8 cellular contexts compared by ENCODE assay signal in the genomic region with DNA sequence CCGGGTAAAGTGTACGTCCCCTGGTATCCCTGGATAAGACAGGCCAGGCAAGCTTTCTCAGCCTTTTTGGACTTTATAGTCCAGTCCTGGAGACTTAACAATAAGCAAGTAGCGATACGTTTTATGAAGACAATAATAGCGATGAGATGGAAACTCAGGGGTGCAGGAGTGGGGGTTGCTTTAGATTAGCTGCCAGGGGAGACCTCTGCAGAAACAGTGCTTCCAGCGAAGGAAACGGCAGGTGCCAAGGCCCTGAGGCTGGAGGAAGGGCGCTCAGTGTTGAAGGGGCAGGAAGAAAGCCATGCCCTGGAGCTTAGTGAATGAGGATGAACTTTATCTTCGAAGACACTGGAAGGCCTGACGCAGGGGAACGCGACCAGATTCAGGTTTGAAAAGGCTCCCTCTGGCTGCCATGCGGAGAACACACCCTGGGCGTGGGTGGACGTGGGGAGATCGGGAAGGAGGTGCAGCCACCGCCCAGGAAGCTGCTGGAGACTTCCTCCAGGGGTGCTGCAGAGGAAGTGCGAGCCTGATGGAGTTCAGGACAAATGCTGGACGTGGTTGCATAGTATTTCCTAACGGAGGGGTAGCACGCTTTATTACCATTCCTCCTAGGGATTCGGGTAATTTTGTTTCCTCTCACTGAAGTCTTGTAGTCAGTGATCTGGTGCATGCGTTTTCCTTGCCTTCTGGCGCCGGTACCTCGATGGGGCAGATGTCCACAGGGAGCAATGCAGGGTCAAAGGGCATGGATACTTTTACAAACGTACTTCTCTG. TPM values are rescaled to one million over a fixed set of nuclear protein-coding genes. Genes with fewer than 3 reads are reported as not detected.
DNase-seq lines count a peak whose midpoint lies in the region; ATAC-seq and TF ChIP-seq lines count a peak whose summit lies in the region.

No MANE protein-coding gene starts in this region.

- peaks cover 34% of the 10 kb centered on the region for H3F3A ChIP-seq in neural progenitor cell (ENCODE audit: low read depth)

- H3K4me3 Mint-ChIP-seq in Caco-2 (ENCODE audit: unreplicated experiment) (no peak overlapping the region), neural progenitor cell (no peak overlapping the region)

- H3K4me3 ChIP-seq in Caco-2 (ENCODE audit: low read depth, low read length), result peak overlapping the region; percentile 52
- peak overlapping the region; percentile 59 for H3K4me3 ChIP-seq in fibroblast of pulmonary artery (replicated peaks; ENCODE audit: low read depth, low read length)
- H3K4me3 ChIP-seq in neural progenitor cell, result peak overlapping the region; percentile 74

- H3K9me3 ChIP-seq in Caco-2 (no peaks in the 10 kb centered on the region), neural progenitor cell (ENCODE audit: low read depth) (no peaks in the 10 kb centered on the region)

- H3K4me1 ChIP-seq in Caco-2 (no peaks in the 10 kb centered on the region), neural progenitor cell (peaks cover 12% of the 10 kb centered on the region)

- CTCF ChIA-PET in Caco-2 (lab: Charles Lee), result interaction anchor here (0.7 to 3.2 kb wide), 15 partner anchors 10 to 495 kb away, joined by 3 to 43 read pairs (median 4); no protein-coding TSS in a partner anchor

- H3K9me3 Mint-ChIP-seq in Caco-2 (ENCODE audit: unreplicated experiment) (no peaks in the 10 kb centered on the region), neural progenitor cell (no peaks in the 10 kb centered on the region)

- TF ChIP-seq CTCF in Caco-2 (IDR thresholded peaks at IDR 0.05; ENCODE audit: insufficient read depth in 1 of 2, low read depth in 1 of 2, low read length in 1 of 2, severe bottlenecking in 1 of 2, unreplicated experiment in 1 of 2) (peak; percentile 83 to 92), fibroblast of pulmonary artery (IDR thresholded peaks at IDR 0.05; ENCODE audit: low read length, missing control alignments) (peak; percentile 88), neural progenitor cell (IDR thresholded peaks at IDR 0.05) (peak; percentile 84)

- H3K36me3 Mint-ChIP-seq in Caco-2 (ENCODE audit: insufficient read depth, unreplicated experiment), result peaks cover 13% of the 10 kb centered on the region
- H3K36me3 Mint-ChIP-seq in neural progenitor cell, result peaks cover 2% of the 10 kb centered on the region

- H4K20me1 ChIP-seq in neural progenitor cell (ENCODE audit: low read depth), result no peaks in the 10 kb centered on the region

- H3K27me3 Mint-ChIP-seq in Caco-2 (ENCODE audit: insufficient read depth, unreplicated experiment) (no peaks in the 10 kb centered on the region), neural progenitor cell (ENCODE audit: insufficient read depth, low read depth) (peaks cover 2% of the 10 kb centered on the region)

- no peaks in the 10 kb centered on the region; the same call in 1 of the 2 replicates for H3K36me3 ChIP-seq in Caco-2 (ENCODE audit: control insufficient read depth, insufficient read depth, low read length)
- no peaks in the 10 kb centered on the region for H3K36me3 ChIP-seq in neural progenitor cell

- BruUV-seq in Caco-2 (replicated peaks; lab: Mats Ljungman, UMichigan), result no TSS peak

- peak overlapping the region; percentile 78 for H2AFZ ChIP-seq in neural progenitor cell (replicated peaks)

- intact Hi-C loops in Caco-2 (cut with micrococcal nuclease; ENCODE audit: unreplicated experiment), result loop anchor here (1.0 kb wide), 1 partner anchor 49 kb away; the partner anchor contains the start of gene DHX37

- no peak overlapping the region for H3K27ac ChIP-seq in neural progenitor cell
- H3K27ac ChIP-seq in temporal lobe (ENCODE audit: low read depth, low read length), result peak overlapping the region; percentile 97

- DNase-seq in Caco-2 (peak; percentile 94 to 96), KBM-7 (peak; percentile 93), fibroblast of pulmonary artery (ENCODE audit: low read depth) (peak; percentile 90), neural progenitor cell (ENCODE audit: low spot score) (peak; percentile 93), NCI-H2227 treated with DMSO at 0.1 percent for 48 hours (lab: John Stamatoyannopoulos, UW) (no peak)
- DNase-seq in activated T-cell treated with anti-CD3 and anti-CD28 coated beads, Interleukin-2, amount 50 U/mL, for 1 hour, result peak; percentile 80

- in situ Hi-C loops in KBM-7 (cut with MboI; ENCODE audit: low pct_unique_long_range_greater_than_20kb, low sequenced_read_pairs), result no loop called here

- H3K27me3 ChIP-seq in Caco-2 (replicated peaks; ENCODE audit: control insufficient read depth, insufficient read depth, low read length), result no peaks in the 10 kb centered on the region
- no peaks in the 10 kb centered on the region for H3K27me3 ChIP-seq in neural progenitor cell

- H3K4me2 ChIP-seq in neural progenitor cell, result peak overlapping the region; percentile 78

- no peaks in the 10 kb centered on the region for H3K79me2 ChIP-seq in neural progenitor cell (ENCODE audit: low read depth)

- ATAC-seq in GM21528 (IDR thresholded peaks at IDR 0.05; ENCODE audit: low FRiP score, unreplicated experiment), result peak; percentile 50

- POLR2A ChIA-PET in Caco-2 (lab: Charles Lee), result interaction anchor here (0.5 to 2.5 kb wide), 8 partner anchors 12 to 187 kb away, joined by 3 to 44 read pairs (median 4); partner anchors contain the start of gene UBC

- H3K27ac Mint-ChIP-seq in Caco-2 (ENCODE audit: unreplicated experiment) (no peak overlapping the region), neural progenitor cell (no peak overlapping the region)

- H3K4me1 Mint-ChIP-seq in Caco-2 (ENCODE audit: low read depth, unreplicated experiment) (no peaks in the 10 kb centered on the region), neural progenitor cell (peaks cover 10% of the 10 kb centered on the region)

- H3K9ac ChIP-seq in neural progenitor cell, result no peak overlapping the region

RNA-seq across cellular contexts. Expression of gene UBC, which starts 26.1 kb away (rescaled TPM):
- 782 and 880 TPM in 2 replicates for total RNA-seq in Caco-2 (2022)
- 857 and 897 TPM in 2 replicates for total RNA-seq in neural progenitor cell (ENCODE audit: low replicate concordance)
- 846 TPM for total RNA-seq in temporal lobe

RNA-seq across cellular contexts. Expression of gene DHX37, which starts 48.4 kb away (rescaled TPM):
- total RNA-seq in Caco-2 (2022) (34.9 and 35.9 TPM in 2 replicates), neural progenitor cell (ENCODE audit: low replicate concordance) (5.4 and 12.2 TPM in 2 replicates), temporal lobe (10.8 TPM)

RNA-seq across cellular contexts. Expression of gene BRI3BP, which starts 52.9 kb away (rescaled TPM):
- total RNA-seq in Caco-2 (2022), result 19.6 and 20.6 TPM in 2 replicates
- 2.5 TPM in 2 replicates for total RNA-seq in neural progenitor cell (ENCODE audit: low replicate concordance)
- total RNA-seq in temporal lobe, result 17.2 TPM
